7 cellular contexts compared by ENCODE assay signal in genomic region chr16:19130852-19131808, GRCh38. TPM values are rescaled to one million over a fixed set of nuclear protein-coding genes. Genes with fewer than 3 reads are reported as not detected.
DNase-seq lines count a peak whose midpoint lies in the region; ATAC-seq, FAIRE-seq and TF ChIP-seq lines count a peak whose summit lies in the region.

No MANE protein-coding gene starts in this region.

- peaks cover 46% of the 10 kb centered on the region for H3K4me1 ChIP-seq in OCI-LY3 (ENCODE audit: low read length)
- H3K4me1 ChIP-seq in right lobe of liver: peaks cover 0 to 19% (median 3%) of the 10 kb centered on the region in 4 donors
- peaks cover 2% of the 10 kb centered on the region for H3K4me1 ChIP-seq in urinary bladder (ENCODE audit: insufficient read depth)

- H3K4me2 ChIP-seq in OCI-LY3 (ENCODE audit: low read length): peak overlapping the region; percentile 46

- peak; percentile 73 to 90 (median 87) for ATAC-seq in right lobe of liver

- no peak overlapping the region for H3K9ac ChIP-seq in OCI-LY3 (ENCODE audit: low read length)

- no peaks in the 10 kb centered on the region for H3K27me3 Mint-ChIP-seq in chondrocyte (ENCODE audit: low read depth)

- H3K9me3 ChIP-seq in OCI-LY3 (ENCODE audit: insufficient read depth, low read length) (no peaks in the 10 kb centered on the region), right lobe of liver (no peaks in the 10 kb centered on the region)

- peak overlapping the region; percentile 91 for H3K27ac Mint-ChIP-seq in chondrocyte (ENCODE audit: unreplicated experiment)

- peaks cover 36% of the 10 kb centered on the region for H3K4me1 Mint-ChIP-seq in chondrocyte (ENCODE audit: low read depth)

- no peaks in the 10 kb centered on the region for H3K79me2 ChIP-seq in OCI-LY3 (ENCODE audit: low read length)

- in situ Hi-C loops in GM13976 (cut with MboI; ENCODE audit: low sequenced_read_pairs, unreplicated experiment): no loop called here

- DNase-seq in H54 (ENCODE audit: insufficient read length, low spot score): no peak
- DNase-seq in chondrocyte (ENCODE audit: low spot score): no peak
- DNase-seq in right lobe of liver: peak in 1 of 3 donors; percentile 78
- no peak for DNase-seq in GM13976 (ENCODE audit: low spot score)
- DNase-seq in NCI-H1048 (lab: John Stamatoyannopoulos, UW): no peak

- no peaks in the 10 kb centered on the region for H3K36me3 Mint-ChIP-seq in chondrocyte (ENCODE audit: low read depth)

- peak; percentile 84 for FAIRE-seq in H54 (lab: Jason Lieb, UNC)

- H3K4me3 Mint-ChIP-seq in chondrocyte (ENCODE audit: unreplicated experiment): peak overlapping the region; percentile 43

- no peaks in the 10 kb centered on the region for H3K9me3 Mint-ChIP-seq in chondrocyte (ENCODE audit: low read depth)

- intact Hi-C loops in right lobe of liver (cut with DNase I): no loop called here

- no peak overlapping the region for H3K4me3 ChIP-seq in OCI-LY3 (ENCODE audit: low read length)
- H3K4me3 ChIP-seq in right lobe of liver: no peak overlapping the region
- no peak overlapping the region for H3K4me3 ChIP-seq in urinary bladder (ENCODE audit: low read depth, low read length)

- WGBS in right lobe of liver (ENCODE audit: insufficient coverage, low coverage, low lambda C conversion rate, missing lambda C conversion rate): 19% methylated on average over 11 of the region's 11 CpGs
- WGBS in urinary bladder: 23% methylated on average over 11 of the region's 11 CpGs

- H3K27me3 ChIP-seq in OCI-LY3 (ENCODE audit: low read depth, low read length): peaks cover 5% of the 10 kb centered on the region; the same call in 1 of the 2 replicates
- H3K27me3 ChIP-seq in right lobe of liver: no peaks in the 10 kb centered on the region

- TF ChIP-seq POLR2A in H54 (IDR thresholded peaks at IDR 0.05; ENCODE audit: low read depth, low read length): no peak
- TF ChIP-seq POLR2A in right lobe of liver (IDR thresholded peaks at IDR 0.05): no peak

- TF ChIP-seq CTCF in OCI-LY3 (IDR thresholded peaks at IDR 0.05; ENCODE audit: low read depth, low read length): no peak
- no peak for TF ChIP-seq CTCF in chondrocyte (IDR thresholded peaks at IDR 0.05)
- TF ChIP-seq CTCF in right lobe of liver (IDR thresholded peaks at IDR 0.05): no peak
- no peak for TF ChIP-seq CTCF in GM13976 (IDR thresholded peaks at IDR 0.05; ENCODE audit: borderline replicate concordance, control extremely low read depth, extremely low read depth, insufficient read depth, missing control alignments)

- no peaks in the 10 kb centered on the region for H4K20me1 ChIP-seq in OCI-LY3 (ENCODE audit: insufficient read depth, low read length)

- no peak overlapping the region for H3K27ac ChIP-seq in OCI-LY3 (ENCODE audit: low read length)
- H3K27ac ChIP-seq in right lobe of liver: peak overlapping the region; percentile 58 to 79 (median 64)
- H3K27ac ChIP-seq in urinary bladder (ENCODE audit: low read depth): peak overlapping the region; percentile 81

- peak overlapping the region; percentile 48; the same call in 1 of the 2 replicates for H2AFZ ChIP-seq in OCI-LY3 (ENCODE audit: low read depth, low read length)

- H3K36me3 ChIP-seq in OCI-LY3 (replicated peaks; ENCODE audit: low read depth, low read length) (no peaks in the 10 kb centered on the region), right lobe of liver (no peaks in the 10 kb centered on the region), urinary bladder (ENCODE audit: insufficient read depth) (no peaks in the 10 kb centered on the region)

RNA-seq across cellular contexts. Expression of gene ITPRIPL2, which starts 17.4 kb away (rescaled TPM):
- total RNA-seq in chondrocyte: 64.1 to 65.3 TPM (median 65.0 TPM) in 3 replicates
- total RNA-seq in right lobe of liver: 10 to 100 TPM; 12.2 to 23.5 (median 17.7) TPM
- total RNA-seq in urinary bladder: 63.5 TPM
- polyA plus RNA-seq in urinary bladder: 14.5 TPM

RNA-seq across cellular contexts. Expression of gene SYT17, which starts 36.9 kb away (rescaled TPM):
- 0.46 to 0.97 TPM (median 0.60 TPM) in 3 replicates for total RNA-seq in chondrocyte
- total RNA-seq in right lobe of liver: 10 to 100 TPM in 3 of 6 experiments, 1 to 10 TPM in 3; 8.2 to 14.1 (median 9.5) TPM
- total RNA-seq in urinary bladder: 6.5 TPM
- polyA plus RNA-seq in urinary bladder: 1.8 TPM
